ENCODE assay signal across 8 cellular contexts in the genomic region with DNA sequence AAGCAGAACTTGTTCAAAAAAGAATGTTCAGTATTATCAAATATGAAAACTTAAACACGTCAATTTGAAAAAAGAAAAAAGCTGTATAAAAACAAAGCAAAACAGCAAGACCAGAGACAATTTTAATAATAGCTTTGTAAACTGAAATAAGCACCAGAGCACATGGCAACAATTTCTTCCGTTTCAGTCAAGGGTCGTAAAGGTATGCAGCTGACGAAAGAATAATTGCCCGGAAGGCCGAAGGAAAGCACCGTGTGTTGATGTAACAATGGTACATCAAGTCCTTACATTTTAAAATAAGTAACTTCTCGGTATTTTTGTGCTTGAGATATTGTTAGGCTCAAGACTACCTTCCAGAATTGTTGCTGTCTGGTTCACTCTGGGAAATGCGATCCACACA. TPM values are rescaled to one million over a fixed set of nuclear protein-coding genes. Genes with fewer than 3 reads are reported as not detected.
DNase-seq lines count a peak whose midpoint lies in the region; ATAC-seq and TF ChIP-seq lines count a peak whose summit lies in the region.

No MANE protein-coding gene starts in this region.

- no peaks in the 10 kb centered on the region for H3K27me3 Mint-ChIP-seq in effector memory CD8-positive, alpha-beta T cell
- no peaks in the 10 kb centered on the region for H3K27me3 Mint-ChIP-seq in neural crest cell (ENCODE audit: low read depth)

- H3K4me1 Mint-ChIP-seq in effector memory CD8-positive, alpha-beta T cell (ENCODE audit: low read depth in 2 of 2), result peaks cover 32 to 71% of the 10 kb centered on the region in 2 donors
- H3K4me1 Mint-ChIP-seq in neural crest cell, result peaks cover 60% of the 10 kb centered on the region

- H3K36me3 Mint-ChIP-seq in effector memory CD8-positive, alpha-beta T cell (ENCODE audit: insufficient read depth), result peaks cover 28% of the 10 kb centered on the region
- no peaks in the 10 kb centered on the region for H3K36me3 Mint-ChIP-seq in neural crest cell (ENCODE audit: low read depth)

- H3K27me3 ChIP-seq in Panc1 (ENCODE audit: control insufficient read depth, insufficient read depth, low read length), result no peaks in the 10 kb centered on the region

- no peaks in the 10 kb centered on the region for H3K9me3 Mint-ChIP-seq in effector memory CD8-positive, alpha-beta T cell
- no peaks in the 10 kb centered on the region for H3K9me3 Mint-ChIP-seq in neural crest cell

- peak overlapping the region; percentile 99 for H3K4me3 Mint-ChIP-seq in effector memory CD8-positive, alpha-beta T cell
- H3K4me3 Mint-ChIP-seq in neural crest cell, result peak overlapping the region; percentile 90

- H3K36me3 ChIP-seq in Panc1 (ENCODE audit: control insufficient read depth, insufficient read depth, low read length), result peaks cover 5% of the 10 kb centered on the region; the same call in 1 of the 2 replicates

- POLR2A ChIA-PET in Panc1 (lab: Charles Lee), result no interaction called here

- TF ChIP-seq CTCF in Panc1 (IDR thresholded peaks at IDR 0.05) (no peak), neural crest cell (conservative IDR thresholded peaks at IDR 0.05) (no peak)

- BruUV-seq in Panc1 (replicated peaks; lab: Mats Ljungman, UMichigan), result no TSS peak

- peak; percentile 22 for DNase-seq in activated CD8-positive, alpha-beta memory T cell treated with anti-CD3 and anti-CD28 coated beads, Interleukin-2, amount 50 U/mL, for 4 hours
- DNase-seq in activated CD8-positive, alpha-beta memory T cell treated with anti-CD3 and anti-CD28 coated beads for 24 hours, result no peak
- DNase-seq in Panc1 (ENCODE audit: low read depth, low spot score) (no peak), neural crest cell (ENCODE audit: low read depth, low spot score) (no peak)
- no peak for DNase-seq in effector memory CD8-positive, alpha-beta T cell
- DNase-seq in effector CD8-positive, alpha-beta T cell (lab: John Stamatoyannopoulos, UW), result no peak

- CTCF ChIA-PET in Panc1 (lab: Charles Lee), result no interaction called here

- peak overlapping the region; percentile 87 to 99 for H3K27ac Mint-ChIP-seq in effector memory CD8-positive, alpha-beta T cell
- no peak overlapping the region for H3K27ac Mint-ChIP-seq in neural crest cell (ENCODE audit: unreplicated experiment)

- H3K4me3 ChIP-seq in Panc1 (ENCODE audit: low read depth in 2 of 2, low read length in 2 of 2), result peak overlapping the region; percentile 89 to 91

- H3K4me1 ChIP-seq in Panc1 (ENCODE audit: control insufficient read depth, insufficient read depth, low read length), result peaks cover 8% of the 10 kb centered on the region

- peak overlapping the region; percentile 93 for H3K27ac ChIP-seq in Panc1 (ENCODE audit: low read length)

- intact Hi-C loops in Panc1 (cut with micrococcal nuclease; ENCODE audit: unreplicated experiment), result loop anchor here (10.0 kb wide), 1 partner anchor 639 kb away; no protein-coding TSS in a partner anchor

- ATAC-seq in Panc1 (no peak), HG03439 (IDR thresholded peaks at IDR 0.05; ENCODE audit: unreplicated experiment) (no peak), GM21576 (IDR thresholded peaks at IDR 0.05; ENCODE audit: unreplicated experiment) (no peak)
- ATAC-seq in effector memory CD8-positive, alpha-beta T cell (replicated peaks), result no peak

- in situ Hi-C loops in Panc1 (cut with HindIII; ENCODE audit: low pct_unique_long_range_greater_than_20kb, low sequenced_read_pairs), result no loop called here

- no peaks in the 10 kb centered on the region for H3K9me3 ChIP-seq in Panc1 (ENCODE audit: control insufficient read depth, insufficient read depth, low read depth, low read length)

RNA-seq across cellular contexts. Expression of a gene that starts 1.7 kb away (rescaled TPM):
- total RNA-seq in Panc1 (2021; ENCODE audit: unreplicated experiment) (24.7 TPM), neural crest cell (67.3 and 67.4 TPM in 2 replicates)
- polyA plus RNA-seq in Panc1 (2012; ENCODE audit: insufficient read length), result 8.7 TPM

RNA-seq across cellular contexts. Expression of a gene that starts 2.0 kb away (rescaled TPM):
- total RNA-seq in Panc1 (2021; ENCODE audit: unreplicated experiment) (16.1 TPM), neural crest cell (23.9 and 24.4 TPM in 2 replicates)
- 6.7 TPM for polyA plus RNA-seq in Panc1 (2012; ENCODE audit: insufficient read length)

RNA-seq across cellular contexts. Expression of a gene that starts 45.6 kb away (rescaled TPM):
- total RNA-seq in Panc1 (2021; ENCODE audit: unreplicated experiment) (not detected), neural crest cell (not detected in 2 replicates)
- polyA plus RNA-seq in Panc1 (2012; ENCODE audit: insufficient read length), result not detected
